8 cellular contexts compared by ENCODE assay signal in the genomic region with DNA sequence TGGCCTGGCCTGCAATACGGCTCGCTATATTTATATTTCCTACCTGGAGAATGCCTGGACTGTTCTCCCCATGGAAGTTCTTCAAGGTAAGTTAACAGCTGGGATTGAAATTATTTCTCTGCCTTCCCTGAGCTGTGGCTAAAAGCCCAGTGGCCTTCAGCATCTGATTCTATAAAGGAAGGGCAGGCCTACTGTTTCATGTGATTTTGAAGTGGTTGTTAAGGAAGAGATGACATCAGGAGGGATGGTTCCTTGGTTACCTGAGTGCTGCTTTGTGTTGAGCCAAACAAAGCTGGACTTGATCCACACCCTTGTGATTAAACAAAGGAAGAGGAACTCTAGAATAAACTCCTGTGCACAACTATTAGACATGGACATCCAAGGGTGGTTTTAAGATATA.
A peak's percentile ranks its signal among the peaks of the same experiment; 100 is the strongest.
DNase-seq lines count a peak whose midpoint lies in the region; ATAC-seq, FAIRE-seq and TF ChIP-seq lines count a peak whose summit lies in the region.
"Had no signal": no experiment of that assay in that cellular context is flagged by ENCODE, and none has a peak within 500 bp of the region (broad histone marks: within the 10 kb centered on the region; RNA-seq: fewer than 3 reads in every experiment).

No MANE protein-coding gene starts in this region.

- peaks cover 0 to 20% (median 4%) of the 10 kb centered on the region in 6 donors for H3K36me3 ChIP-seq in spleen

- no peak for TF ChIP-seq CTCF in fibroblast of pulmonary artery (IDR thresholded peaks at IDR 0.05; ENCODE audit: low read length, missing control alignments)
- no peak for TF ChIP-seq CTCF in spleen (IDR thresholded peaks at IDR 0.05 in 8 of 11, conservative IDR thresholded peaks at IDR 0.05 in 3 of 11)
- no peak for TF ChIP-seq CTCF in D721Med (IDR thresholded peaks at IDR 0.05; ENCODE audit: insufficient read depth, missing control alignments)

- intact Hi-C loops in spleen (cut with DNase I; ENCODE audit: low total_unique reads) = no loop called here

- in situ Hi-C loops in KBM-7 (cut with MboI; ENCODE audit: low pct_unique_long_range_greater_than_20kb, low sequenced_read_pairs) = no loop called here

- no peaks in the 10 kb centered on the region for H3K27me3 ChIP-seq in spleen (replicated peaks in 1 of 7)

- FAIRE-seq in RCC 7860 (lab: Jason Lieb, UNC) (no peak), D721Med (lab: Jason Lieb, UNC) (no peak)

- WGBS in spleen, 5 donors = 68 to 85% (median 73%) methylated on average over 2 of the region's 2 CpGs

- H3K9me3 ChIP-seq in spleen = no peaks in the 10 kb centered on the region

- no peak overlapping the region for H3K27ac Mint-ChIP-seq in activated T-cell treated with anti-CD3 and anti-CD28 coated beads, Interleukin-2, amount 50 U/mL, for 72 hours

- H3K27ac ChIP-seq in spleen = peak overlapping the region; percentile 68 to 88 (median 75)

- H3K27me3 Mint-ChIP-seq in activated T-cell treated with anti-CD3 and anti-CD28 coated beads, Interleukin-2, amount 50 U/mL, for 72 hours (ENCODE audit: low read depth) = no peaks in the 10 kb centered on the region
- H3K27me3 Mint-ChIP-seq: naive B cell had no signal

- H3K9me3 Mint-ChIP-seq in activated T-cell treated with anti-CD3 and anti-CD28 coated beads, Interleukin-2, amount 50 U/mL, for 72 hours = peaks cover 0 to 3% of the 10 kb centered on the region in 2 donors

- no peak for ATAC-seq in HG03571 (IDR thresholded peaks at IDR 0.05; ENCODE audit: unreplicated experiment)
- ATAC-seq in activated T-cell treated with anti-CD3 and anti-CD28 coated beads, Interleukin-2, amount 50 U/mL, for 72 hours (replicated peaks in 1 of 2) = no peak

- no peak overlapping the region for H3K4me3 Mint-ChIP-seq in activated T-cell treated with anti-CD3 and anti-CD28 coated beads, Interleukin-2, amount 50 U/mL, for 72 hours
- H3K4me3 Mint-ChIP-seq: naive B cell had no signal

- peak in 1 of 3 donors; percentile 61 for TF ChIP-seq POLR2A in spleen (IDR thresholded peaks at IDR 0.05)

- H3K4me1 Mint-ChIP-seq in activated T-cell treated with anti-CD3 and anti-CD28 coated beads, Interleukin-2, amount 50 U/mL, for 72 hours (ENCODE audit: low read depth) = peaks cover 41% of the 10 kb centered on the region

- DNase-seq in KBM-7 (peak; percentile 77), RCC 7860 (ENCODE audit: low spot score) (peak; percentile 27), fibroblast of pulmonary artery (ENCODE audit: low read depth) (peak; percentile 96), spleen (no peak), D721Med (ENCODE audit: insufficient read length, low spot score) (no peak)
- no peak for DNase-seq in activated T-cell treated with anti-CD3 and anti-CD28 coated beads, Interleukin-2, amount 50 U/mL, for 72 hours
- DNase-seq: naive B cell had no signal

- peaks cover 10 to 57% (median 35%) of the 10 kb centered on the region in 6 donors for H3K4me1 ChIP-seq in spleen

- H3K36me3 Mint-ChIP-seq in activated T-cell treated with anti-CD3 and anti-CD28 coated beads, Interleukin-2, amount 50 U/mL, for 72 hours (ENCODE audit: insufficient read depth in 2 of 2) = peaks cover 8 to 25% of the 10 kb centered on the region in 2 donors

- H3K4me3 ChIP-seq in fibroblast of pulmonary artery (replicated peaks; ENCODE audit: low read depth, low read length) (no peak overlapping the region), spleen (no peak overlapping the region)

Comparison
In these comparisons a context has a peak if more than half of its experiments do, and no peak if none do; other contexts are left out.
1. DNase-seq: peak in KBM-7 (single experiment), RCC 7860 (single experiment) and fibroblast of pulmonary artery (single experiment); none in spleen (single experiment), activated T-cell treated with anti-CD3 and anti-CD28 coated beads, Interleukin-2, amount 50 U/mL, for 72 hours (0 of 2) and D721Med (single experiment).